ENCODE assay signal across 8 cellular contexts in genomic region chr12:67650528-67651379, GRCh38. TPM values are rescaled to one million over a fixed set of nuclear protein-coding genes. Genes with fewer than 3 reads are reported as not detected.
A peak's percentile ranks its signal among the peaks of the same experiment; 100 is the strongest.
DNase-seq lines count a peak whose midpoint lies in the region; ATAC-seq and TF ChIP-seq lines count a peak whose summit lies in the region.

No MANE protein-coding gene starts in this region.

- DNase-seq in heart left ventricle (no peak), left cardiac atrium (no peak), esophagus muscularis mucosa (ENCODE audit: extremely low spot score) (no peak), progenitor cell of endocrine pancreas (ENCODE audit: low spot score, unreplicated experiment) (no peak), NCI-H2227 (lab: John Stamatoyannopoulos, UW; ENCODE audit: unreplicated experiment) (no peak), GM19240 (ENCODE audit: insufficient read length, low spot score) (no peak), mucosa of gallbladder (ENCODE audit: low spot score) (no peak)
- no peak for DNase-seq in T-helper 2 cell treated with Interferon-gamma antibody and Interleukin-4, amounts not matched to agents 5 μg/mL and 100 μg/mL, for 36 hours (ENCODE audit: low spot score)

- H3K4me3 Mint-ChIP-seq in T-helper 2 cell treated with Interferon-gamma antibody and Interleukin-4, amounts not matched to agents 5 μg/mL and 100 μg/mL, for 36 hours = peak overlapping the region; percentile 86
- peak overlapping the region; percentile 91 for H3K4me3 Mint-ChIP-seq in progenitor cell of endocrine pancreas (ENCODE audit: low read depth)

- H3K4me3 ChIP-seq in heart left ventricle (peak overlapping the region; percentile 74 to 99 (median 96)), esophagus muscularis mucosa (peak overlapping the region; percentile 85 to 100 (median 98))

- H3K27me3 ChIP-seq in heart left ventricle (no peaks in the 10 kb centered on the region), esophagus muscularis mucosa (no peaks in the 10 kb centered on the region)

- H3K36me3 ChIP-seq in heart left ventricle = peaks cover 0 to 12% (median 0%) of the 10 kb centered on the region in 9 donors
- no peaks in the 10 kb centered on the region for H3K36me3 ChIP-seq in esophagus muscularis mucosa

- peaks cover 12% of the 10 kb centered on the region for H3K27me3 Mint-ChIP-seq in T-helper 2 cell treated with Interferon-gamma antibody and Interleukin-4, amounts not matched to agents 5 μg/mL and 100 μg/mL, for 36 hours (ENCODE audit: low read depth)
- H3K27me3 Mint-ChIP-seq in progenitor cell of endocrine pancreas = no peaks in the 10 kb centered on the region

- no peaks in the 10 kb centered on the region for H3K9me3 ChIP-seq in heart left ventricle
- no peaks in the 10 kb centered on the region for H3K9me3 ChIP-seq in esophagus muscularis mucosa

- H3K4me1 ChIP-seq in heart left ventricle (peaks cover 13 to 63% (median 48%) of the 10 kb centered on the region in 12 donors), esophagus muscularis mucosa (peaks cover 45 to 71% (median 68%) of the 10 kb centered on the region in 4 donors)

- no peak for ATAC-seq in heart left ventricle
- ATAC-seq in left cardiac atrium = no peak

- no peak for TF ChIP-seq EP300 in esophagus muscularis mucosa (IDR thresholded peaks at IDR 0.05)

- peaks cover 47% of the 10 kb centered on the region for H3K4me1 Mint-ChIP-seq in T-helper 2 cell treated with Interferon-gamma antibody and Interleukin-4, amounts not matched to agents 5 μg/mL and 100 μg/mL, for 36 hours (ENCODE audit: low read depth)
- peaks cover 27% of the 10 kb centered on the region for H3K4me1 Mint-ChIP-seq in progenitor cell of endocrine pancreas (ENCODE audit: low read depth)

- H3K9me3 Mint-ChIP-seq in T-helper 2 cell treated with Interferon-gamma antibody and Interleukin-4, amounts not matched to agents 5 μg/mL and 100 μg/mL, for 36 hours = no peaks in the 10 kb centered on the region
- no peaks in the 10 kb centered on the region for H3K9me3 Mint-ChIP-seq in progenitor cell of endocrine pancreas (ENCODE audit: low read depth)

- TF ChIP-seq POLR2A in heart left ventricle (IDR thresholded peaks at IDR 0.05) (no peak), esophagus muscularis mucosa (IDR thresholded peaks at IDR 0.05; ENCODE audit: low read depth) (no peak)

- WGBS in heart left ventricle, 4 donors = 10 to 21% (median 14%) methylated on average over 6 of the region's 6 CpGs
- WGBS in esophagus muscularis mucosa = 22% methylated on average over 6 of the region's 6 CpGs

- intact Hi-C loops in heart left ventricle (cut with DNase I) (loop anchor here (2.0 to 10.0 kb wide), 16 partner anchors 62 to 296 kb away; no protein-coding TSS in a partner anchor), left cardiac atrium (cut with DNase I) (loop anchor here in 1 of 2 donors (5.0 to 10.0 kb wide), 3 partner anchors 62 to 208 kb away; no protein-coding TSS in a partner anchor), esophagus muscularis mucosa (cut with DNase I) (loop anchor here (10.0 kb wide), 1 partner anchor 174 kb away; no protein-coding TSS in a partner anchor)

- peaks cover 36% of the 10 kb centered on the region for H3K36me3 Mint-ChIP-seq in T-helper 2 cell treated with Interferon-gamma antibody and Interleukin-4, amounts not matched to agents 5 μg/mL and 100 μg/mL, for 36 hours (ENCODE audit: low read depth)
- H3K36me3 Mint-ChIP-seq in progenitor cell of endocrine pancreas (ENCODE audit: insufficient read depth) = peaks cover 14% of the 10 kb centered on the region

- peak overlapping the region; percentile 80 for H3K27ac Mint-ChIP-seq in T-helper 2 cell treated with Interferon-gamma antibody and Interleukin-4, amounts not matched to agents 5 μg/mL and 100 μg/mL, for 36 hours
- H3K27ac Mint-ChIP-seq in progenitor cell of endocrine pancreas = peak overlapping the region; percentile 94

- TF ChIP-seq CTCF in heart left ventricle (IDR thresholded peaks at IDR 0.05) (no peak), esophagus muscularis mucosa (IDR thresholded peaks at IDR 0.05) (no peak), progenitor cell of endocrine pancreas (IDR thresholded peaks at IDR 0.05; ENCODE audit: unreplicated experiment) (no peak)

- H3K27ac ChIP-seq in heart left ventricle = peak overlapping the region; percentile 93 to 99 (median 98)
- H3K27ac ChIP-seq in esophagus muscularis mucosa (replicated peaks in 1 of 4) = peak overlapping the region; percentile 96 to 99 (median 98)

RNA-seq across cellular contexts. Expression of gene DYRK2, which starts 2.2 kb away (rescaled TPM):
- total RNA-seq in heart left ventricle = 10 to 100 TPM; 30.5 to 62.9 (median 37.9) TPM
- polyA plus RNA-seq in heart left ventricle = 10 to 100 TPM in 1 of 2 donors, 1 to 10 TPM in 1; 7.8 to 24.4 TPM
- 10 to 100 TPM; 61.7 to 67.4 TPM for total RNA-seq in left cardiac atrium
- total RNA-seq in esophagus muscularis mucosa = 10 to 100 TPM; 22.2 to 57.9 (median 36.9) TPM
- 45.0 and 48.1 TPM in 2 replicates for total RNA-seq in progenitor cell of endocrine pancreas
- 67.5 TPM for total RNA-seq in mucosa of gallbladder
